Comparison of ENCODE assay signal across 8 cellular contexts in the genomic region with DNA sequence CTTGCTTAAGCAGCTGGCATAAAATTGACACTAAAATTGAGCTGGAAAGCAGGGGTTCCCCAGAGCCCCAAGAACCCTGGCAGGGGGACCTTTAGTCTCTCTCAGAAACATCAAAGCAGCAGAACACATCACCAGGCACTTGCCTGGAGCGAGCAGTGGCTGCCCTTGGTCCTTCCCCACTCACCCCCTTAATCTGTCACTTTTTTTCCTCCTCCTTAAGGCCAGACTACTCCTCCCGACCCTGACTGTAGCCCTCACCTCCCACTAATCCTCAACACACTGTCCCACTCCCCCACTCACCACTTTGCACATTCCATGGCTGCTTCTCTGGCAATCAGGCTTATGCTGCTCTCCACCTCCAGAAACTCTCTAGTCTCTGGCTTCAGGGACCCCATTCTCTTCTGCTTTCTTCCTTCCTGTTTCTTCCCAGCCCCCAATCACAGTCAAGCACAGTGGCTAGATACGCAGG. TPM values are rescaled to one million over a fixed set of nuclear protein-coding genes. Genes with fewer than 3 reads are reported as not detected.
A peak's percentile ranks its signal among the peaks of the same experiment; 100 is the strongest.
DNase-seq lines count a peak whose midpoint lies in the region; ATAC-seq and TF ChIP-seq lines count a peak whose summit lies in the region.

No MANE protein-coding gene starts in this region.

- H3K9me3 Mint-ChIP-seq in activated CD8-positive, alpha-beta memory T cell treated with anti-CD3 and anti-CD28 coated beads, Interleukin-2, amount 10 ng/mL, durations not matched to agents 7 days and 5 days (ENCODE audit: low read depth): no peaks in the 10 kb centered on the region
- no peaks in the 10 kb centered on the region for H3K9me3 Mint-ChIP-seq in chondrocyte (ENCODE audit: low read depth)

- no peaks in the 10 kb centered on the region for H3K27me3 ChIP-seq in MG63
- H3K27me3 ChIP-seq in muscle layer of colon (ENCODE audit: control insufficient read depth in 1 of 2, insufficient read depth in 2 of 2, low read length in 2 of 2): no peaks in the 10 kb centered on the region

- H3K27me3 Mint-ChIP-seq in activated CD8-positive, alpha-beta memory T cell treated with anti-CD3 and anti-CD28 coated beads, Interleukin-2, amount 10 ng/mL, durations not matched to agents 7 days and 5 days: no peaks in the 10 kb centered on the region
- no peaks in the 10 kb centered on the region for H3K27me3 Mint-ChIP-seq in chondrocyte (ENCODE audit: low read depth)

- CTCF ChIA-PET in activated CD8-positive, alpha-beta memory T cell treated with anti-CD3 and anti-CD28 coated beads, Interleukin-2, amount 10 ng/mL, durations not matched to agents 7 days and 5 days (lab: Charles Lee): interaction anchor here (0.8 to 4.3 kb wide), 4 partner anchors 11 to 103 kb away, joined by 3 to 21 read pairs (median 5); a partner anchor contains a TSS

- ATAC-seq in activated CD8-positive, alpha-beta memory T cell treated with anti-CD3 and anti-CD28 coated beads, Interleukin-2, amount 10 ng/mL, durations not matched to agents 7 days and 5 days: no peak
- no peak for ATAC-seq in HG02840 (IDR thresholded peaks at IDR 0.05; ENCODE audit: low FRiP score, unreplicated experiment)

- H3K4me1 ChIP-seq in muscle layer of colon (ENCODE audit: insufficient read depth, low read length): peaks cover 17% of the 10 kb centered on the region

- H3K4me1 Mint-ChIP-seq in activated CD8-positive, alpha-beta memory T cell treated with anti-CD3 and anti-CD28 coated beads, Interleukin-2, amount 10 ng/mL, durations not matched to agents 7 days and 5 days: peaks cover 25% of the 10 kb centered on the region
- peaks cover 21% of the 10 kb centered on the region for H3K4me1 Mint-ChIP-seq in chondrocyte (ENCODE audit: low read depth)

- H3K4me3 ChIP-seq in MG63 (peak overlapping the region; percentile 79), muscle layer of colon (ENCODE audit: low read depth in 1 of 2, low read length in 2 of 2) (peak overlapping the region; percentile 93 to 99)

- DNase-seq in activated CD8-positive, alpha-beta memory T cell treated with anti-CD3 and anti-CD28 coated beads, Interleukin-2, amount 10 ng/mL, durations not matched to agents 7 days and 5 days: no peak
- no peak for DNase-seq in activated CD8-positive, alpha-beta memory T cell treated with anti-CD3 and anti-CD28 coated beads, Interleukin-2, amount 50 U/mL, for 4 hours
- DNase-seq in MG63 (no peak), chondrocyte (ENCODE audit: low spot score) (no peak), NCI-H1105 (lab: John Stamatoyannopoulos, UW) (no peak)
- no peak for DNase-seq in central memory CD4-positive, alpha-beta T cell

- peak overlapping the region; percentile 96 for H3K4me3 Mint-ChIP-seq in activated CD8-positive, alpha-beta memory T cell treated with anti-CD3 and anti-CD28 coated beads, Interleukin-2, amount 10 ng/mL, durations not matched to agents 7 days and 5 days
- H3K4me3 Mint-ChIP-seq in chondrocyte (ENCODE audit: unreplicated experiment): peak overlapping the region; percentile 98

- H3K36me3 Mint-ChIP-seq in activated CD8-positive, alpha-beta memory T cell treated with anti-CD3 and anti-CD28 coated beads, Interleukin-2, amount 10 ng/mL, durations not matched to agents 7 days and 5 days: peaks cover 16% of the 10 kb centered on the region
- peaks cover 5% of the 10 kb centered on the region for H3K36me3 Mint-ChIP-seq in chondrocyte (ENCODE audit: low read depth)

- H3K9me3 ChIP-seq in MG63 (no peaks in the 10 kb centered on the region), muscle layer of colon (ENCODE audit: low read length) (no peaks in the 10 kb centered on the region)

- H3K36me3 ChIP-seq in MG63 (0 out of 2 replicates have a peak, but pooled peaks cover 2% of the 10 kb centered on the region), muscle layer of colon (ENCODE audit: insufficient read depth, low read length) (peaks cover 10% of the 10 kb centered on the region)

- no peak for TF ChIP-seq CTCF in chondrocyte (IDR thresholded peaks at IDR 0.05)

- H3K27ac ChIP-seq in muscle layer of colon (ENCODE audit: low read depth, low read length): peak overlapping the region; percentile 68

- H3K27ac Mint-ChIP-seq in activated CD8-positive, alpha-beta memory T cell treated with anti-CD3 and anti-CD28 coated beads, Interleukin-2, amount 10 ng/mL, durations not matched to agents 7 days and 5 days: peak overlapping the region; percentile 86
- H3K27ac Mint-ChIP-seq in chondrocyte (ENCODE audit: unreplicated experiment): peak overlapping the region; percentile 19

- H3K9ac ChIP-seq in muscle layer of colon (ENCODE audit: low read length): peak overlapping the region; percentile 81

RNA-seq across cellular contexts. Expression of a gene that starts 0.5 kb away (rescaled TPM):
- total RNA-seq in activated CD8-positive, alpha-beta memory T cell treated with anti-CD3 and anti-CD28 coated beads, Interleukin-2, amount 10 ng/mL, durations not matched to agents 7 days and 5 days: 1 to 10 TPM; 5.7 to 6.1 TPM
- 0.59 and 2.6 TPM in 2 replicates for total RNA-seq in MG63 (2014; rRNA removed; shearing (Covaris generic); ENCODE audit: low replicate concordance)
- 4.8 to 7.1 TPM (median 5.1 TPM) in 3 replicates for total RNA-seq in chondrocyte

RNA-seq across cellular contexts. Expression of a gene that starts 6.6 kb away (rescaled TPM):
- total RNA-seq in activated CD8-positive, alpha-beta memory T cell treated with anti-CD3 and anti-CD28 coated beads, Interleukin-2, amount 10 ng/mL, durations not matched to agents 7 days and 5 days: under 1 TPM in 1 of 2 experiments, not detected in 1; 0.26 TPM
- not detected in 2 replicates for total RNA-seq in MG63 (2014; rRNA removed; shearing (Covaris generic); ENCODE audit: low replicate concordance)
- total RNA-seq in chondrocyte: not detected in 3 replicates

RNA-seq across cellular contexts. Expression of a gene that starts 14.4 kb away (rescaled TPM):
- total RNA-seq in activated CD8-positive, alpha-beta memory T cell treated with anti-CD3 and anti-CD28 coated beads, Interleukin-2, amount 10 ng/mL, durations not matched to agents 7 days and 5 days: 10 to 100 TPM in 1 of 2 experiments, 1 to 10 TPM in 1; 7.8 to 11.7 TPM
- total RNA-seq in MG63 (2014; rRNA removed; shearing (Covaris generic); ENCODE audit: low replicate concordance): 9.2 and 20.0 TPM in 2 replicates
- 12.6 to 18.9 TPM (median 14.8 TPM) in 3 replicates for total RNA-seq in chondrocyte

RNA-seq across cellular contexts. Expression of a gene that starts 27.5 kb away (rescaled TPM):
- total RNA-seq in activated CD8-positive, alpha-beta memory T cell treated with anti-CD3 and anti-CD28 coated beads, Interleukin-2, amount 10 ng/mL, durations not matched to agents 7 days and 5 days: 10 to 100 TPM in 1 of 2 experiments, 1 to 10 TPM in 1; 7.0 to 11.6 TPM
- 3.1 and 6.8 TPM in 2 replicates for total RNA-seq in MG63 (2014; rRNA removed; shearing (Covaris generic); ENCODE audit: low replicate concordance)
- total RNA-seq in chondrocyte: 12.1 to 13.0 TPM (median 12.8 TPM) in 3 replicates

RNA-seq across cellular contexts. Expression of a gene that starts 28.8 kb away (rescaled TPM):
- 1 to 10 TPM; 3.9 to 4.2 TPM for total RNA-seq in activated CD8-positive, alpha-beta memory T cell treated with anti-CD3 and anti-CD28 coated beads, Interleukin-2, amount 10 ng/mL, durations not matched to agents 7 days and 5 days
- 4.6 and 9.3 TPM in 2 replicates for total RNA-seq in MG63 (2014; rRNA removed; shearing (Covaris generic); ENCODE audit: low replicate concordance)
- 7.6 to 9.9 TPM (median 8.5 TPM) in 3 replicates for total RNA-seq in chondrocyte
